25 cellular contexts compared by ENCODE assay signal in genomic region chr4:154424810-154425484, GRCh38.
"Had no signal": no experiment of that assay in that cellular context is flagged by ENCODE, and none has a peak within 500 bp of the region (broad histone marks: within the 10 kb centered on the region; RNA-seq: fewer than 3 reads in every experiment).

No MANE protein-coding gene starts in this region.

- H3K9ac ChIP-seq: KMS-11 had no signal

- H3K9me3 ChIP-seq: body of pancreas, breast epithelium had no signal

- ATAC-seq: activated CD8-positive, alpha-beta T cell treated with anti-CD3 and anti-CD28 coated beads for 36 hours; activated T-cell treated with anti-CD3 and anti-CD28 coated beads, Interleukin-2, amount 50 U/mL, for 72 hours; activated T-helper 17 cell treated with anti-CD3 and anti-CD28 coated beads, Interleukin-2, amount 50 U/mL, for 72 hours; body of pancreas; Right ventricle myocardium inferior had no signal

- H3K36me3 ChIP-seq: breast epithelium had no signal

- DNase-seq: activated CD4-positive, alpha-beta T cell treated with anti-CD3 and anti-CD28 coated beads, Interleukin-2, amount 10 ng/mL, durations not matched to agents 24 days and 14 days; activated CD4-positive, alpha-beta T cell treated with anti-CD3 and anti-CD28 coated beads, Interleukin-2, amount 50 U/mL, for 4 hours; activated CD8-positive, alpha-beta T cell treated with anti-CD3 and anti-CD28 coated beads for 36 hours; activated effector memory CD4-positive, alpha-beta T cell treated with anti-CD3 and anti-CD28 coated beads, Interleukin-2, amount 50 U/mL, for 16 hours; activated naive CD4-positive, alpha-beta T cell; activated naive CD8-positive, alpha-beta T cell treated with anti-CD3 and anti-CD28 coated beads, Interleukin-2, amount 10 ng/mL, durations not matched to agents 7 days and 5 days; activated T-cell treated with anti-CD3 and anti-CD28 coated beads, Interleukin-2, amount 50 U/mL, for 1 hour; activated T-cell treated with anti-CD3 and anti-CD28 coated beads, Interleukin-2, amount 50 U/mL, for 72 hours; amygdala; body of pancreas; NCI-H1092 treated with DMSO at 0.1 percent for 48 hours; NCI-H146; NCI-H187 treated with DMSO at 0.1 percent for 48 hours; NCI-H345; NCI-H524 treated with DMSO at 0.1 percent for 48 hours; PC-9; SIG-M5; SW 1271; T-helper 1 cell; T-helper 2 cell had no signal

- H3K4me3 ChIP-seq: body of pancreas, breast epithelium, PC-9 had no signal

- H3K4me2 ChIP-seq: KMS-11, PC-9 had no signal

- H3K27ac ChIP-seq: body of pancreas, breast epithelium, KMS-11, PC-9, RWPE1 had no signal

- H3K4me1 ChIP-seq: body of pancreas, breast epithelium had no signal

- H3K27me3 ChIP-seq: body of pancreas, breast epithelium had no signal

- H2AFZ ChIP-seq: PC-9 had no signal
